ENCODE assay signal across 14 cellular contexts in genomic region chr6:7818480-7819165, GRCh38.
"Had no signal": no experiment of that assay in that cellular context is flagged by ENCODE, and none has a peak within 500 bp of the region (broad histone marks: within the 10 kb centered on the region; RNA-seq: fewer than 3 reads in every experiment).

No MANE protein-coding gene starts in this region.

- H3K9me3 Mint-ChIP-seq: stimulated activated naive CD8-positive, alpha-beta T cell treated with anti-CD3 and anti-CD28 coated beads, Interleukin-15, amount 100 ng/mL, for 72 hours; T-helper 1 cell treated with Interleukin-12 subunit alpha and Interleukin-12 subunit beta and Interleukin-4 antibody, amounts not matched to agents 30 μg/mL and 1 μg/mL, for 36 hours; type B pancreatic cell had no signal

- H3K36me3 Mint-ChIP-seq: activated naive CD8-positive, alpha-beta T cell; natural killer cell; type B pancreatic cell had no signal

- H3K79me2 ChIP-seq: parathyroid adenoma had no signal

- H3K4me3 Mint-ChIP-seq: activated naive CD8-positive, alpha-beta T cell; natural killer cell; stimulated activated naive CD8-positive, alpha-beta T cell treated with anti-CD3 and anti-CD28 coated beads, Interleukin-15, amount 100 ng/mL, for 72 hours; T-helper 1 cell treated with Interleukin-12 subunit alpha and Interleukin-12 subunit beta and Interleukin-4 antibody, amounts not matched to agents 30 μg/mL and 1 μg/mL, for 36 hours; type B pancreatic cell had no signal

- H3K4me1 Mint-ChIP-seq: natural killer cell; stimulated activated naive CD8-positive, alpha-beta T cell treated with anti-CD3 and anti-CD28 coated beads, Interleukin-15, amount 100 ng/mL, for 72 hours had no signal

- H3K27ac Mint-ChIP-seq: activated naive CD8-positive, alpha-beta T cell; natural killer cell; stimulated activated naive CD8-positive, alpha-beta T cell treated with anti-CD3 and anti-CD28 coated beads, Interleukin-15, amount 100 ng/mL, for 72 hours; T-helper 1 cell treated with Interleukin-12 subunit alpha and Interleukin-12 subunit beta and Interleukin-4 antibody, amounts not matched to agents 30 μg/mL and 1 μg/mL, for 36 hours; type B pancreatic cell had no signal

- H2AFZ ChIP-seq: parathyroid adenoma had no signal

- DNase-seq: activated CD4-positive, CD25-positive, alpha-beta regulatory T cell treated with anti-CD3 and anti-CD28 coated beads, Interleukin-2, amount 50 U/mL, for 72 hours; activated CD8-positive, alpha-beta memory T cell treated with anti-CD3 and anti-CD28 coated beads for 24 hours; caudate nucleus; dorsolateral prefrontal cortex; head of caudate nucleus; natural killer cell; stimulated activated naive CD8-positive, alpha-beta T cell treated with anti-CD3 and anti-CD28 coated beads, Interleukin-15, amount 100 ng/mL, for 72 hours had no signal

- ATAC-seq: natural killer cell; stimulated activated naive CD8-positive, alpha-beta T cell treated with anti-CD3 and anti-CD28 coated beads, Interleukin-15, amount 100 ng/mL, for 72 hours had no signal

- H3K9me3 ChIP-seq: neutrophil had no signal

- H3K27ac ChIP-seq: dorsolateral prefrontal cortex, epithelial cell of prostate, neutrophil, parathyroid adenoma, VCaP had no signal

- H3K4me1 ChIP-seq: parathyroid adenoma had no signal

- H3K9ac ChIP-seq: parathyroid adenoma had no signal

- H3K4me3 ChIP-seq: dorsolateral prefrontal cortex had no signal

- H3K36me3 ChIP-seq: neutrophil had no signal
